ENCODE assay signal across 30 cellular contexts in genomic region chr21:45952974-45953373, GRCh38. TPM values are rescaled to one million over a fixed set of nuclear protein-coding genes. Genes with fewer than 3 reads are reported as not detected.
DNase-seq lines count a peak whose midpoint lies in the region; ATAC-seq and TF ChIP-seq lines count a peak whose summit lies in the region.
"Had no signal": no experiment of that assay in that cellular context is flagged by ENCODE, and none has a peak within 500 bp of the region (broad histone marks: within the 10 kb centered on the region; RNA-seq: fewer than 3 reads in every experiment).

No MANE protein-coding gene starts in this region.

- ATAC-seq in gastroesophageal sphincter (no peak), HG03175 (IDR thresholded peaks at IDR 0.05; ENCODE audit: unreplicated experiment) (no peak), GM18861 (IDR thresholded peaks at IDR 0.05; ENCODE audit: unreplicated experiment) (no peak)
- ATAC-seq: A549; HepG2; left lung; naive thymus-derived CD8-positive, alpha-beta T cell; upper lobe of right lung had no signal

- H3K4me3 ChIP-seq in adipocyte (ENCODE audit: low read length) (no peak overlapping the region), gastroesophageal sphincter (no peak overlapping the region), muscle layer of duodenum (ENCODE audit: low read depth in 1 of 2, low read length in 2 of 2) (no peak overlapping the region), suprapubic skin (no peak overlapping the region)
- no peak overlapping the region for H3K4me3 ChIP-seq in effector memory CD4-positive, alpha-beta T cell (ENCODE audit: insufficient read depth, low read depth, low read length, poor library complexity, severe bottlenecking)
- H3K4me3 ChIP-seq: A549, left lung, SJSA1, upper lobe of right lung had no signal

- no peak for TF ChIP-seq CTCF in gastroesophageal sphincter (IDR thresholded peaks at IDR 0.05)
- no peak for TF ChIP-seq CTCF in suprapubic skin (IDR thresholded peaks at IDR 0.05)

- H3K27ac ChIP-seq in gastroesophageal sphincter (peak overlapping the region in 3 of 4 donors; percentile 82 to 86 (median 85)), muscle layer of duodenum (ENCODE audit: low read length) (peak overlapping the region; percentile 78), suprapubic skin (peak overlapping the region; percentile 78)
- no peak overlapping the region for H3K27ac ChIP-seq in effector memory CD4-positive, alpha-beta T cell (ENCODE audit: insufficient read depth, low read length, poor library complexity, severe bottlenecking)
- H3K27ac ChIP-seq: A549, brain microvascular endothelial cell, left lung, SJSA1 had no signal

- TF ChIP-seq POLR2A in gastroesophageal sphincter (IDR thresholded peaks at IDR 0.05), result no peak
- TF ChIP-seq POLR2A in suprapubic skin (IDR thresholded peaks at IDR 0.05), result no peak

- no peaks in the 10 kb centered on the region for H3K27me3 ChIP-seq in adipocyte (replicated peaks; ENCODE audit: control insufficient read depth, insufficient read depth, low read length)
- no peaks in the 10 kb centered on the region for H3K27me3 ChIP-seq in gastroesophageal sphincter
- H3K27me3 ChIP-seq in muscle layer of duodenum (ENCODE audit: low read depth, low read length), result no peaks in the 10 kb centered on the region
- no peaks in the 10 kb centered on the region for H3K27me3 ChIP-seq in suprapubic skin
- H3K27me3 ChIP-seq in effector memory CD4-positive, alpha-beta T cell (replicated peaks; ENCODE audit: control insufficient read depth, insufficient read depth, low read length, poor library complexity, severe bottlenecking), result no peaks in the 10 kb centered on the region
- H3K27me3 ChIP-seq: brain microvascular endothelial cell, SJSA1 had no signal

- TF ChIP-seq EP300 in gastroesophageal sphincter (IDR thresholded peaks at IDR 0.05) (no peak), suprapubic skin (IDR thresholded peaks at IDR 0.05) (no peak)

- H3K4me1 ChIP-seq in adipocyte (ENCODE audit: control insufficient read depth, insufficient read depth, low read length), result peaks cover 47% of the 10 kb centered on the region
- H3K4me1 ChIP-seq in gastroesophageal sphincter, result peaks cover 0 to 68% (median 27%) of the 10 kb centered on the region in 3 donors
- H3K4me1 ChIP-seq in muscle layer of duodenum (ENCODE audit: control insufficient read depth in 1 of 2, insufficient read depth in 2 of 2, low read length in 2 of 2), result peaks cover 0 to 20% of the 10 kb centered on the region in 2 donors
- peaks cover 49% of the 10 kb centered on the region for H3K4me1 ChIP-seq in suprapubic skin
- no peaks in the 10 kb centered on the region for H3K4me1 ChIP-seq in effector memory CD4-positive, alpha-beta T cell (ENCODE audit: control insufficient read depth, insufficient read depth, low read length, poor library complexity, severe bottlenecking)
- H3K4me1 ChIP-seq: A549, SJSA1 had no signal

- H3K36me3 ChIP-seq in adipocyte (ENCODE audit: control insufficient read depth, insufficient read depth, low read length, severe bottlenecking), result no peaks in the 10 kb centered on the region
- no peaks in the 10 kb centered on the region for H3K36me3 ChIP-seq in gastroesophageal sphincter
- H3K36me3 ChIP-seq in muscle layer of duodenum (ENCODE audit: control insufficient read depth in 1 of 2, insufficient read depth in 2 of 2, low read length in 2 of 2), result no peaks in the 10 kb centered on the region
- no peaks in the 10 kb centered on the region for H3K36me3 ChIP-seq in suprapubic skin
- no peaks in the 10 kb centered on the region for H3K36me3 ChIP-seq in effector memory CD4-positive, alpha-beta T cell (ENCODE audit: control insufficient read depth, insufficient read depth, low read length)
- H3K36me3 ChIP-seq: brain microvascular endothelial cell, left lung, SJSA1, upper lobe of right lung had no signal

- WGBS in gastroesophageal sphincter (ENCODE audit: low coverage in 1 of 2), 2 donors, result 75 to 79% methylated on average over 5 to 7 of the region's 11 CpGs
- WGBS in suprapubic skin, result 59% methylated on average over 11 of the region's 11 CpGs

- peak overlapping the region; percentile 78 for H3K9ac ChIP-seq in adipocyte (ENCODE audit: low read length)

- DNase-seq in adipocyte (ENCODE audit: low read depth) (no peak), suprapubic skin (ENCODE audit: low spot score in 2 of 2) (peak in 1 of 2 donors; percentile 52)
- DNase-seq in activated naive CD4-positive, alpha-beta T cell (lab: John Stamatoyannopoulos, UW), result no peak
- no peak for DNase-seq in effector memory CD4-positive, alpha-beta T cell
- DNase-seq: activated effector memory CD4-positive, alpha-beta T cell treated with Interleukin-2 at 50 U/mL for 16 hours; activated T-cell treated with anti-CD3 and anti-CD28 coated beads, Interleukin-2, amount 50 U/mL, for 1 hour; AML-193; brain microvascular endothelial cell; CD4-positive, CD25-positive, alpha-beta regulatory T cell; DND-41; HCEC 1CT; left lung; midbrain; MM.1S; naive thymus-derived CD8-positive, alpha-beta T cell; NCI-H1105 treated with DMSO at 0.1 percent for 48 hours; NCI-H1930; NCI-H2171 treated with DMSO at 0.1 percent for 48 hours; NCI-H510A; retina; stimulated activated CD4-positive, alpha-beta T cell treated with anti-CD3 and anti-CD28 coated beads, Interleukin-4, amount 100 ng/mL, for 1 hour; T-helper 9 cell; upper lobe of right lung had no signal

- H3K9me3 ChIP-seq in adipocyte (ENCODE audit: control insufficient read depth, low read length) (no peaks in the 10 kb centered on the region), gastroesophageal sphincter (no peaks in the 10 kb centered on the region), muscle layer of duodenum (ENCODE audit: control insufficient read depth in 1 of 2, low read length in 2 of 2) (no peaks in the 10 kb centered on the region), suprapubic skin (no peaks in the 10 kb centered on the region)
- H3K9me3 ChIP-seq in effector memory CD4-positive, alpha-beta T cell (ENCODE audit: control insufficient read depth, low read length), result no peaks in the 10 kb centered on the region
- H3K9me3 ChIP-seq: A549, left lung, SJSA1, upper lobe of right lung had no signal

RNA-seq across cellular contexts. Expression of gene COL6A1, which starts 28.6 kb away (rescaled TPM):
- total RNA-seq in gastroesophageal sphincter (1,000 to 10,000 TPM in 2 of 4 donors, 100 to 1,000 TPM in 2; 477 to 1,231 (median 878) TPM), suprapubic skin (100 to 1,000 TPM; 105 to 123 (median 109) TPM)
